Comparison of ENCODE assay signal across 1 cellular context in genomic region chr17:30091771-30092170, GRCh38.
TF ChIP-seq lines count a peak whose summit lies in the region.

No MANE protein-coding gene starts in this region.

TF ChIP-seq in endothelial cell of umbilical vein, 7 proteins besides CTCF, POLR2A, EP300 and RAD21:
- TF ChIP-seq POLR2AphosphoS5 (IDR thresholded peaks at IDR 0.05; ENCODE audit: insufficient read depth, low read depth, low read length) (no peak), MAX (IDR thresholded peaks at IDR 0.05; ENCODE audit: insufficient read depth, insufficient read length) (no peak), MYC (IDR thresholded peaks at IDR 0.05; ENCODE audit: low read depth, low read length) (no peak), GATA2 (IDR thresholded peaks at IDR 0.05; ENCODE audit: insufficient read depth, insufficient read length, low read depth, low read length) (no peak), JUN (IDR thresholded peaks at IDR 0.05; ENCODE audit: borderline replicate concordance, insufficient read depth, insufficient read length, low read depth) (no peak)
